17 cellular contexts compared by ENCODE assay signal in the genomic region with DNA sequence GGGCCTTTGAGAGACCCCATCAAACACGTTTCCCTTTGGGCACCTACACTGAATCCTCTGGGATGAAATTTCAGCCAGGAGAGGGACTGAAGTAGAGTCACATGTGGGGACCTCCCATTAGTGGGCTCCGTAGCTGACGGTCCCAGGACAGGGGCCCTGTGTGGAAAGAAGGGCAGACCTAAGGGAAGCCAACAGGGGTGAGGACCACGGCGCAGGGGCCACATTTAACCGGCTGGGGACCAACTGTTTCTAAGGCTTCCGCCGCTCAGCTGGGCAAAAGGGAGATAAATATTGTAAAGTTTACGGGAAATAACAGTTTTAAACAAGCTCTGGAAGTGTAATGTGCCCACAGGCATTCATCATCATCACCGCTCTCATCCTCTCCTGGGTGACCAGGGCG.
"Had no signal": no experiment of that assay in that cellular context is flagged by ENCODE, and none has a peak within 500 bp of the region (broad histone marks: within the 10 kb centered on the region; RNA-seq: fewer than 3 reads in every experiment).

No MANE protein-coding gene starts in this region.

- H3K9me3 Mint-ChIP-seq: dendritic cell treated with granulocyte-macrophage colony-stimulating factor and Interleukin-4, amounts not matched to agents 40 ng/mL and 50 ng/mL, for 4 days; naive thymus-derived CD8-positive, alpha-beta T cell had no signal

- H3K36me3 Mint-ChIP-seq: naive thymus-derived CD8-positive, alpha-beta T cell had no signal

- H3K27me3 Mint-ChIP-seq: dendritic cell treated with granulocyte-macrophage colony-stimulating factor and Interleukin-4, amounts not matched to agents 40 ng/mL and 50 ng/mL, for 4 days; naive thymus-derived CD8-positive, alpha-beta T cell had no signal

- H3K27ac Mint-ChIP-seq: dendritic cell treated with granulocyte-macrophage colony-stimulating factor and Interleukin-4, amounts not matched to agents 40 ng/mL and 50 ng/mL, for 4 days had no signal

- H3K4me3 Mint-ChIP-seq: dendritic cell treated with granulocyte-macrophage colony-stimulating factor and Interleukin-4, amounts not matched to agents 40 ng/mL and 50 ng/mL, for 4 days; naive thymus-derived CD8-positive, alpha-beta T cell had no signal

- DNase-seq: activated CD4-positive, alpha-beta T cell treated with anti-CD3 and anti-CD28 coated beads for 4 hours; activated CD4-positive, alpha-beta T cell treated with anti-CD3 and anti-CD28 coated beads, Interleukin-2, amount 50 U/mL, for 4 hours; activated CD8-positive, alpha-beta memory T cell treated with anti-CD3 and anti-CD28 coated beads, Interleukin-2, amount 50 U/mL, for 48 hours; activated naive CD4-positive, alpha-beta T cell; activated T-cell treated with anti-CD3 and anti-CD28 coated beads, Interleukin-2, amount 50 U/mL, for 48 hours; amniotic stem cell; central memory CD4-positive, alpha-beta T cell; foreskin keratinocyte; left lung; lower lobe of right lung; mesenchymal stem cell; stimulated activated naive CD4-positive, alpha-beta T cell treated with Interleukin-2 at 50 U/mL for 16 hours; T-helper 1 cell; T-helper 9 cell had no signal

- ATAC-seq: foreskin keratinocyte; left lung; lower lobe of right lung; naive thymus-derived CD8-positive, alpha-beta T cell; right cardiac atrium had no signal
